In the genomic region with DNA sequence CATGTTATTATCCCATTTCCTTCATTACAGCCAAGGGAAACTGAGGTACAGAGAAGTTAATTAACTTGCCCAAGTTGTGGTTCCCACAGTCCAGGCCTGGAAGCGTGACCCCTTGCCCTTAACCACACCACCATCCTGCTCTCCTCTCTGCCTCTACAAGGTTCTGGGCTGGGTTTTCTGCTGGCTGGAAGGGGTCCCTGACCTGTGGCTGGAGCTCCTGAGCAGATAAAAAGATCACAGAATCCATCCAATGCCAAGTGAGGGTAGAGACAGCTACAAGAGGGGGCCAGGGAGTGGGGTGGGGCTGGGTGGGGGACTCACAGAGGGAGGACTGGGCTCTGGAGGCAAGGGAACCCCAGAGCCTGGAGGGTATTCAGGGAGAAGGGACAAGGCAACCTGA, we compare ENCODE assay signal across 20 cellular contexts. TPM values are rescaled to one million over a fixed set of nuclear protein-coding genes. Genes with fewer than 3 reads are reported as not detected.
DNase-seq lines count a peak whose midpoint lies in the region; ATAC-seq and TF ChIP-seq lines count a peak whose summit lies in the region.
"Had no signal": no experiment of that assay in that cellular context is flagged by ENCODE, and none has a peak within 500 bp of the region (broad histone marks: within the 10 kb centered on the region; RNA-seq: fewer than 3 reads in every experiment).

No MANE protein-coding gene starts in this region.

- peaks cover 0 to 10% (median 4%) of the 10 kb centered on the region in 4 donors for H3K4me1 ChIP-seq in stomach

- no peak for TF ChIP-seq EP300 in stomach (IDR thresholded peaks at IDR 0.05)

- WGBS in stomach, 5 donors, result 58 to 92% (median 84%) methylated on average over 1 of the region's 1 CpG

- peaks cover 0 to 88% (median 47%) of the 10 kb centered on the region in 3 donors for H3K27me3 ChIP-seq in stomach

- no peak for TF ChIP-seq CTCF in GM20000 (IDR thresholded peaks at IDR 0.05; ENCODE audit: extremely low read depth, missing control alignments)
- no peak for TF ChIP-seq CTCF in coronary artery (IDR thresholded peaks at IDR 0.05)
- TF ChIP-seq CTCF in stomach (IDR thresholded peaks at IDR 0.05), result no peak

- ATAC-seq in HG02610 (IDR thresholded peaks at IDR 0.05; ENCODE audit: unreplicated experiment), result no peak

- DNase-seq in GM20000 (ENCODE audit: low spot score) (peak; percentile 6), coronary artery (ENCODE audit: low spot score) (peak; percentile 49), posterior vena cava (ENCODE audit: low spot score) (peak; percentile 7), stomach (peak; percentile 5), HUDEP-2 (lab: John Stamatoyannopoulos, UW; ENCODE audit: unreplicated experiment in 76 of 76) (no peak), DMS 273 (lab: John Stamatoyannopoulos, UW; ENCODE audit: unreplicated experiment) (no peak)
- DNase-seq: C1 segment of cervical spinal cord; Calu3; CD4-positive, alpha-beta memory T cell; COR-L47; DMS153; DND-41; GM23248; H7; HCEC 1CT had no signal

- H3K27ac ChIP-seq in coronary artery (no peak overlapping the region), stomach (no peak overlapping the region)
- H3K27ac ChIP-seq: GM23248 had no signal

- H3K36me3 ChIP-seq in stomach, result no peaks in the 10 kb centered on the region

- H3K4me3 ChIP-seq in coronary artery (no peak overlapping the region), stomach (no peak overlapping the region)
- H3K4me3 ChIP-seq: GM23248 had no signal

- intact Hi-C loops in posterior vena cava (cut with DNase I) (no loop called here), stomach (cut with DNase I; ENCODE audit: low total_unique reads) (no loop called here)

- H3K9me3 ChIP-seq in stomach, result no peaks in the 10 kb centered on the region

- no peak for TF ChIP-seq POLR2A in stomach (IDR thresholded peaks at IDR 0.05)

RNA-seq across cellular contexts. Expression of gene ASB10, which starts 9.7 kb away (rescaled TPM):
- total RNA-seq in posterior vena cava, result not detected
- not detected for total RNA-seq in stomach
- under 1 TPM in 1 of 3 donors, not detected in 2; 0.05 TPM for polyA plus RNA-seq in stomach
- total RNA-seq: A172; A673; Calu3; CD4-positive, alpha-beta memory T cell; GM23248; H1; H7 had no signal
- polyA plus RNA-seq: BJ; CD4-positive, alpha-beta memory T cell; GM23248; H1 had no signal

RNA-seq across cellular contexts. Expression of gene GBX1, which starts 9.8 kb away (rescaled TPM):
- total RNA-seq in posterior vena cava (not detected), stomach (not detected)
- polyA plus RNA-seq in stomach, result not detected
- total RNA-seq: A673; Calu3; CD4-positive, alpha-beta memory T cell; GM23248; H1 had no signal
- polyA plus RNA-seq: BJ; CD4-positive, alpha-beta memory T cell; GM23248; H1 had no signal

RNA-seq across cellular contexts. Expression of gene H2BK1, which starts 33.0 kb away (rescaled TPM):
- 1 to 10 TPM in 1 of 2 donors, not detected in 1; 1.1 TPM for total RNA-seq in posterior vena cava
- not detected for total RNA-seq in stomach
- polyA plus RNA-seq in stomach, result not detected
- total RNA-seq: A172, A673, Calu3, GM23248, H1, H7 had no signal
- polyA plus RNA-seq: BJ; CD4-positive, alpha-beta memory T cell; GM23248; H1 had no signal

RNA-seq across cellular contexts. Expression of gene ABCF2, which starts 49.7 kb away (rescaled TPM):
- total RNA-seq in posterior vena cava, result 10 to 100 TPM; 24.4 to 27.4 TPM
- total RNA-seq in stomach, result 10 to 100 TPM in 3 of 5 donors, 1 to 10 TPM in 2; 5.2 to 28.0 (median 13.4) TPM
- polyA plus RNA-seq in stomach, result 10 to 100 TPM; 14.3 to 16.3 (median 16.1) TPM

RNA-seq across cellular contexts. Expression of gene CHPF2, which starts 55.0 kb away (rescaled TPM):
- total RNA-seq in posterior vena cava (10 to 100 TPM; 37.5 to 40.7 TPM), stomach (100 to 1,000 TPM in 1 of 5 donors, 10 to 100 TPM in 4; 12.8 to 100 (median 66.9) TPM)
- polyA plus RNA-seq in stomach, result 10 to 100 TPM in 2 of 3 donors, 1 to 10 TPM in 1; 5.8 to 15.5 (median 13.8) TPM

Comparison
In these comparisons a context has a peak if more than half of its experiments do, and no peak if none do; other contexts are left out.
1. DNase-seq: peak in GM20000 (single experiment), coronary artery (single experiment), posterior vena cava (single experiment) and stomach (single experiment); none in HUDEP-2 (0 of 76) and DMS 273 (single experiment).